Comparison of ENCODE assay signal across 18 cellular contexts in genomic region chr18:29083545-29083944, GRCh38.
DNase-seq lines count a peak whose midpoint lies in the region; ATAC-seq and TF ChIP-seq lines count a peak whose summit lies in the region.
"Had no signal": no experiment of that assay in that cellular context is flagged by ENCODE, and none has a peak within 500 bp of the region (broad histone marks: within the 10 kb centered on the region; RNA-seq: fewer than 3 reads in every experiment).

No MANE protein-coding gene starts in this region.

- H3K4me3 Mint-ChIP-seq in neural progenitor cell: no peak overlapping the region
- no peak overlapping the region for H3K4me3 Mint-ChIP-seq in activated CD8-positive, alpha-beta T cell treated with anti-CD3 and anti-CD28 coated beads for 36 hours
- H3K4me3 Mint-ChIP-seq: effector memory CD8-positive, alpha-beta T cell had no signal

- H3K79me2 ChIP-seq in fibroblast of lung (ENCODE audit: control insufficient read depth, insufficient read depth, low read length) (no peaks in the 10 kb centered on the region), neural progenitor cell (ENCODE audit: low read depth) (no peaks in the 10 kb centered on the region)

- H4K20me1 ChIP-seq in fibroblast of lung (ENCODE audit: control insufficient read depth, extremely low read depth, insufficient read depth, low read length) (no peaks in the 10 kb centered on the region), neural progenitor cell (ENCODE audit: low read depth) (no peaks in the 10 kb centered on the region)

- no peak overlapping the region for H3K4me3 ChIP-seq in fibroblast of lung (replicated peaks in 1 of 4; ENCODE audit: control extremely low read depth in 1 of 4, insufficient read depth in 1 of 4, low read depth in 3 of 4, low read length in 4 of 4)
- no peak overlapping the region for H3K4me3 ChIP-seq in neural progenitor cell
- H3K4me3 ChIP-seq: thyroid gland had no signal

- H3K9me3 ChIP-seq in fibroblast of lung (ENCODE audit: control insufficient read depth, insufficient read depth, low read depth, low read length): no peaks in the 10 kb centered on the region
- H3K9me3 ChIP-seq in neural progenitor cell (ENCODE audit: low read depth): no peaks in the 10 kb centered on the region
- H3K9me3 ChIP-seq: thyroid gland had no signal

- in situ Hi-C loops in G401 (cut with HindIII; ENCODE audit: low sequenced_read_pairs): no loop called here

- DNase-seq in G401 (ENCODE audit: low spot score) (peak; percentile 14), NCI-H345 (lab: John Stamatoyannopoulos, UW) (peak; percentile 68), fibroblast of lung (ENCODE audit: low read depth in 2 of 2) (no peak), neural progenitor cell (ENCODE audit: low spot score) (peak; percentile 27), DMS114 treated with DMSO at 0.1 percent for 48 hours (lab: John Stamatoyannopoulos, UW; ENCODE audit: unreplicated experiment) (no peak), hippocampal formation (lab: John Stamatoyannopoulos, UW) (no peak)
- no peak for DNase-seq in activated CD8-positive, alpha-beta T cell treated with anti-CD3 and anti-CD28 coated beads for 36 hours
- DNase-seq in activated CD4-positive, alpha-beta T cell treated with anti-CD3 and anti-CD28 coated beads, Interleukin-2, amount 50 U/mL, for 1 hour: no peak
- DNase-seq: activated CD8-positive, alpha-beta memory T cell treated with anti-CD3 and anti-CD28 coated beads for 24 hours; activated effector memory CD4-positive, alpha-beta T cell treated with anti-CD3 and anti-CD28 coated beads, Interleukin-2, amount 50 U/mL, for 16 hours; DMS79 treated with DMSO at 0.1 percent for 48 hours; effector memory CD8-positive, alpha-beta T cell; Kasumi-1; NCI-H2171; thyroid gland had no signal

- H3K9me3 Mint-ChIP-seq in neural progenitor cell: no peaks in the 10 kb centered on the region
- H3K9me3 Mint-ChIP-seq in activated CD8-positive, alpha-beta T cell treated with anti-CD3 and anti-CD28 coated beads for 36 hours: peaks cover 4% of the 10 kb centered on the region

- no peaks in the 10 kb centered on the region for H3K27me3 Mint-ChIP-seq in neural progenitor cell (ENCODE audit: insufficient read depth, low read depth)
- H3K27me3 Mint-ChIP-seq in activated CD8-positive, alpha-beta T cell treated with anti-CD3 and anti-CD28 coated beads for 36 hours: no peaks in the 10 kb centered on the region
- H3K27me3 Mint-ChIP-seq: effector memory CD8-positive, alpha-beta T cell had no signal

- H3K9ac ChIP-seq in fibroblast of lung (ENCODE audit: insufficient read depth, low read length): no peak overlapping the region
- H3K9ac ChIP-seq in neural progenitor cell: no peak overlapping the region

- peaks cover 23% of the 10 kb centered on the region for H3F3A ChIP-seq in neural progenitor cell (ENCODE audit: low read depth)

- POLR2A ChIA-PET in activated CD8-positive, alpha-beta T cell treated with anti-CD3 and anti-CD28 coated beads for 36 hours (lab: Charles Lee): no interaction called here

- H3K27ac Mint-ChIP-seq in neural progenitor cell: no peak overlapping the region
- no peak overlapping the region for H3K27ac Mint-ChIP-seq in activated CD8-positive, alpha-beta T cell treated with anti-CD3 and anti-CD28 coated beads for 36 hours
- H3K27ac Mint-ChIP-seq: effector memory CD8-positive, alpha-beta T cell had no signal

- no peaks in the 10 kb centered on the region for H3K36me3 ChIP-seq in fibroblast of lung (ENCODE audit: control insufficient read depth, insufficient read depth, low read length)
- H3K36me3 ChIP-seq in neural progenitor cell: no peaks in the 10 kb centered on the region
- H3K36me3 ChIP-seq: thyroid gland had no signal

- H3K4me1 ChIP-seq in fibroblast of lung (ENCODE audit: control insufficient read depth, extremely low read depth, insufficient read depth, low read length) (no peaks in the 10 kb centered on the region), neural progenitor cell (peaks cover 46% of the 10 kb centered on the region)
- H3K4me1 ChIP-seq: thyroid gland had no signal

- H3K4me1 Mint-ChIP-seq in neural progenitor cell: peaks cover 14% of the 10 kb centered on the region
- no peaks in the 10 kb centered on the region for H3K4me1 Mint-ChIP-seq in activated CD8-positive, alpha-beta T cell treated with anti-CD3 and anti-CD28 coated beads for 36 hours (ENCODE audit: low read depth)

- H3K27ac ChIP-seq in fibroblast of lung (ENCODE audit: insufficient read depth, low read length): no peak overlapping the region
- no peak overlapping the region for H3K27ac ChIP-seq in neural progenitor cell
- H3K27ac ChIP-seq: C4-2B, thyroid gland, VCaP had no signal

- no peak for ATAC-seq in activated CD8-positive, alpha-beta T cell treated with anti-CD3 and anti-CD28 coated beads for 36 hours
- ATAC-seq: effector memory CD8-positive, alpha-beta T cell; SK-N-SH treated with all-trans-retinoic acid at 6 μM for 48 hours had no signal

- no peaks in the 10 kb centered on the region for H3K36me3 Mint-ChIP-seq in neural progenitor cell
- no peaks in the 10 kb centered on the region for H3K36me3 Mint-ChIP-seq in activated CD8-positive, alpha-beta T cell treated with anti-CD3 and anti-CD28 coated beads for 36 hours (ENCODE audit: low read depth)

- no peak for TF ChIP-seq CTCF in fibroblast of lung (conservative IDR thresholded peaks at IDR 0.05 in 1 of 2, IDR thresholded peaks at IDR 0.05 in 1 of 2; ENCODE audit: low read depth in 1 of 2, low read length in 2 of 2)
- no peak for TF ChIP-seq CTCF in neural progenitor cell (IDR thresholded peaks at IDR 0.05)
- TF ChIP-seq CTCF in activated CD8-positive, alpha-beta T cell treated with anti-CD3 and anti-CD28 coated beads for 36 hours (IDR thresholded peaks at IDR 0.05): no peak

- H3K27me3 ChIP-seq in fibroblast of lung (ENCODE audit: control insufficient read depth, insufficient read depth, low read length): no peaks in the 10 kb centered on the region
- H3K27me3 ChIP-seq in neural progenitor cell: no peaks in the 10 kb centered on the region
- H3K27me3 ChIP-seq: thyroid gland had no signal

- H3K4me2 ChIP-seq in fibroblast of lung (ENCODE audit: extremely low read depth, insufficient read depth, low read length) (peak overlapping the region; percentile 8), neural progenitor cell (peak overlapping the region; percentile 13)

- no peak overlapping the region for H2AFZ ChIP-seq in fibroblast of lung (ENCODE audit: low read length)
- H2AFZ ChIP-seq in neural progenitor cell (replicated peaks): no peak overlapping the region

- intact Hi-C loops in activated CD8-positive, alpha-beta T cell treated with anti-CD3 and anti-CD28 coated beads for 36 hours (cut with micrococcal nuclease): no loop called here

- CTCF ChIA-PET in activated CD8-positive, alpha-beta T cell treated with anti-CD3 and anti-CD28 coated beads for 36 hours (lab: Charles Lee): no interaction called here

Comparison
In these comparisons a context has a peak if more than half of its experiments do, and no peak if none do; other contexts are left out.
1. DNase-seq: peak in G401 (single experiment), NCI-H345 (single experiment) and neural progenitor cell (single experiment); none in fibroblast of lung (0 of 2), DMS114 treated with DMSO at 0.1 percent for 48 hours (single experiment), activated CD8-positive, alpha-beta T cell treated with anti-CD3 and anti-CD28 coated beads for 36 hours (single experiment), hippocampal formation (0 of 2) and activated CD4-positive, alpha-beta T cell treated with anti-CD3 and anti-CD28 coated beads, Interleukin-2, amount 50 U/mL, for 1 hour (single experiment).